ENCODE assay signal across 1 cellular context in genomic region chr4:99893991-99894981, GRCh38.
TF ChIP-seq lines count a peak whose summit lies in the region.

Gene LAMTOR3 (minus strand): TSS chr4:99894427. CDS start chr4:99893963, 464 bp downstream.

TF ChIP-seq in HEK293, 187 proteins besides CTCF, POLR2A, EP300 and RAD21 (continued from another document):
- TF ChIP-seq REST (tag by site-specific recombination; IDR thresholded peaks at IDR 0.05), result no peak
- no peak for TF ChIP-seq ZNF112 (tag by site-specific recombination; IDR thresholded peaks at IDR 0.05)
- no peak for TF ChIP-seq ZNF645 (tag by site-specific recombination; IDR thresholded peaks at IDR 0.05)
- TF ChIP-seq ZNF280C (tag by site-specific recombination; IDR thresholded peaks at IDR 0.05), result no peak
- no peak for TF ChIP-seq OSR2 (tag by site-specific recombination; IDR thresholded peaks at IDR 0.05)
- no peak for TF ChIP-seq ZNF530 (tag by site-specific recombination; IDR thresholded peaks at IDR 0.05; ENCODE audit: low read depth)
